In genomic region chr20:431012-431904, GRCh38 we compare ENCODE assay signal across 8 cellular contexts. TPM values are rescaled to one million over a fixed set of nuclear protein-coding genes. Genes with fewer than 3 reads are reported as not detected.
DNase-seq lines count a peak whose midpoint lies in the region; ATAC-seq and TF ChIP-seq lines count a peak whose summit lies in the region.

No MANE protein-coding gene starts in this region.

- POLR2A ChIA-PET in A673 (lab: Charles Lee; ENCODE audit: low non-redundant PET): interaction anchor here (0.6 kb wide), 1 partner anchor 45 kb away, joined by 4 read pairs; no protein-coding TSS in a partner anchor

- no peak for ATAC-seq in GM19455 (IDR thresholded peaks at IDR 0.05; ENCODE audit: unreplicated experiment)

- no peaks in the 10 kb centered on the region for H3K27me3 ChIP-seq in A673 (replicated peaks; ENCODE audit: insufficient read depth, low read depth, low read length, poor library complexity)
- H3K27me3 ChIP-seq in WERI-Rb-1 (ENCODE audit: insufficient read depth, low read depth, severe bottlenecking): no peaks in the 10 kb centered on the region

- peaks cover 19% of the 10 kb centered on the region for H3K36me3 ChIP-seq in A673 (ENCODE audit: insufficient read depth, low read length, poor library complexity, severe bottlenecking)
- peaks cover 14% of the 10 kb centered on the region for H3K36me3 ChIP-seq in WERI-Rb-1

- TF ChIP-seq CTCF in A673 (conservative IDR thresholded peaks at IDR 0.05; ENCODE audit: low read depth, low read length) (peak; percentile 76), GM12874 (IDR thresholded peaks at IDR 0.05; ENCODE audit: insufficient read depth, low read depth, low read length) (peak; percentile 52), WERI-Rb-1 (IDR thresholded peaks at IDR 0.05; ENCODE audit: low read depth, low read length) (peak; percentile 95), epithelial cell of esophagus (IDR thresholded peaks at IDR 0.05; ENCODE audit: insufficient read depth, low read depth, low read length, missing control alignments) (peak; percentile 79)

- no peak overlapping the region for H3K27ac ChIP-seq in A673 (ENCODE audit: low read depth, low read length, poor library complexity, severe bottlenecking)
- no peak overlapping the region for H3K27ac ChIP-seq in WERI-Rb-1

- peak; percentile 71 for DNase-seq in A673 (ENCODE audit: low spot score)
- DNase-seq in NCI-H2171 treated with DMSO at 0.1 percent for 48 hours (lab: John Stamatoyannopoulos, UW): peak; percentile 80
- DNase-seq in WERI-Rb-1: peak; percentile 85
- DNase-seq in epithelial cell of esophagus (ENCODE audit: low read depth): peak; percentile 81
- DNase-seq in middle frontal gyrus (ENCODE audit: extremely low spot score, low spot score): peak; percentile 83
- no peak for DNase-seq in mesenteric fat pad (ENCODE audit: low spot score)

- no peaks in the 10 kb centered on the region for H3K4me1 ChIP-seq in A673 (ENCODE audit: insufficient read depth, low read length, poor library complexity, severe bottlenecking)

- H3K4me3 ChIP-seq in A673 (ENCODE audit: low read depth, low read length, poor library complexity, severe bottlenecking) (no peak overlapping the region), WERI-Rb-1 (ENCODE audit: low read depth, low read length) (no peak overlapping the region), epithelial cell of esophagus (ENCODE audit: low read length) (no peak overlapping the region)

- intact Hi-C loops in A673 (cut with micrococcal nuclease; ENCODE audit: unreplicated experiment): loop anchor here (1.0 kb wide), 1 partner anchor 77 kb away; no protein-coding TSS in a partner anchor

- H3K9me3 ChIP-seq in A673 (ENCODE audit: low read depth, low read length, poor library complexity, severe bottlenecking): no peaks in the 10 kb centered on the region
- H3K9me3 ChIP-seq in WERI-Rb-1 (ENCODE audit: severe bottlenecking): no peaks in the 10 kb centered on the region

- CTCF ChIA-PET in A673 (lab: Charles Lee): interaction anchor here (0.6 to 1.0 kb wide), 3 partner anchors 69 to 214 kb away, joined by 3 to 13 read pairs (median 5); no protein-coding TSS in a partner anchor

- no TSS peak for BruUV-seq in A673 (replicated peaks; lab: Mats Ljungman, UMichigan)

RNA-seq across cellular contexts. Expression of gene RBCK1, which starts 23.2 kb away (rescaled TPM):
- total RNA-seq in A673 (2021) (71.9 and 72.0 TPM in 2 replicates), mesenteric fat pad (60.1 TPM)

RNA-seq across cellular contexts. Expression of gene TBC1D20, which starts 31.1 kb away (rescaled TPM):
- total RNA-seq in A673 (2021): 31.8 and 34.3 TPM in 2 replicates
- total RNA-seq in mesenteric fat pad: 47.0 TPM

RNA-seq across cellular contexts. Expression of gene TRIB3, which starts 50.7 kb away (rescaled TPM):
- total RNA-seq in A673 (2021) (43.4 and 59.6 TPM in 2 replicates), mesenteric fat pad (9.4 TPM)
